Comparison of ENCODE assay signal across 11 cellular contexts in the genomic region with DNA sequence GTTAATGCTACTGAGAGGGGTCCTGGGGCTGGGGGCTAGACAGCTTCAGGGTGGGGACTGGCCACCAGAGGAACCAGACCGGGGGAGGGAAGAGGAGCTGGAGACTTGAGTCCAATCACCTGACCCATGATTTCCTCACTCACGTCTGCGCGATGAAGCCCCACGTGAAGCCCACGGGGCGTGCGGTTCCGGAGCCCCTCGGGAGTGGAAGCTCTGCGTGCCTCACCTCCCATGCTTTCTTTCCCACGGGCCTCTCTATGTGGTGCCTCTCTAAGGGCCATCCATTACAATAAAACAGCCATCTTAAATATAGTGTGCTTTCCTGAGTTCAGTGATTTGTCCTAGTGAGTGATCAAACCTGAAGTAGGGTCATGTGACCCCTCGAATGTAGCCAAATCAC.
"Had no signal": no experiment of that assay in that cellular context is flagged by ENCODE, and none has a peak within 500 bp of the region (broad histone marks: within the 10 kb centered on the region; RNA-seq: fewer than 3 reads in every experiment).

No MANE protein-coding gene starts in this region.

- H3K4me1 ChIP-seq: SJCRH30 had no signal

- DNase-seq: activated CD4-positive, alpha-beta T cell treated with anti-CD3 and anti-CD28 coated beads, Interleukin-2, amount 50 U/mL, for 1 hour; activated naive CD4-positive, alpha-beta T cell; SJCRH30; trophoblast cell; WERI-Rb-1 had no signal

- H3K9me3 ChIP-seq: adrenal gland, body of pancreas, lower lobe of right lung, right atrium auricular region, SJCRH30 had no signal

- H3K36me3 ChIP-seq: adrenal gland, lower lobe of right lung, right atrium auricular region, SJCRH30, WERI-Rb-1 had no signal

- H3K27ac Mint-ChIP-seq: activated CD8-positive, alpha-beta memory T cell treated with anti-CD3 and anti-CD28 coated beads, Interleukin-2, amount 10 ng/mL, durations not matched to agents 7 days and 5 days; dendritic cell treated with granulocyte-macrophage colony-stimulating factor and Interleukin-4, amounts not matched to agents 40 ng/mL and 50 ng/mL, for 4 days had no signal

- H3K36me3 Mint-ChIP-seq: activated CD8-positive, alpha-beta memory T cell treated with anti-CD3 and anti-CD28 coated beads, Interleukin-2, amount 10 ng/mL, durations not matched to agents 7 days and 5 days had no signal

- H3K27ac ChIP-seq: adrenal gland, body of pancreas, right atrium auricular region, SJCRH30, WERI-Rb-1 had no signal

- H3K27me3 ChIP-seq: adrenal gland, body of pancreas, right atrium auricular region, SJCRH30 had no signal

- H3K4me3 ChIP-seq: body of pancreas, SJCRH30 had no signal

- ATAC-seq: body of pancreas had no signal

- H3K27me3 Mint-ChIP-seq: dendritic cell treated with granulocyte-macrophage colony-stimulating factor and Interleukin-4, amounts not matched to agents 40 ng/mL and 50 ng/mL, for 4 days had no signal

- H3K9me3 Mint-ChIP-seq: dendritic cell treated with granulocyte-macrophage colony-stimulating factor and Interleukin-4, amounts not matched to agents 40 ng/mL and 50 ng/mL, for 4 days had no signal
